ENCODE assay signal across 8 cellular contexts in genomic region chr1:151993084-151993733, GRCh38. TPM values are rescaled to one million over a fixed set of nuclear protein-coding genes. Genes with fewer than 3 reads are reported as not detected.
DNase-seq lines count a peak whose midpoint lies in the region; ATAC-seq and TF ChIP-seq lines count a peak whose summit lies in the region.

No MANE protein-coding gene starts in this region.

- H3K4me1 ChIP-seq in uterus = peaks cover 11 to 18% of the 10 kb centered on the region in 2 donors

- TF ChIP-seq CTCF in 22Rv1 (IDR thresholded peaks at IDR 0.05) = no peak
- no peak for TF ChIP-seq CTCF in uterus (IDR thresholded peaks at IDR 0.05)

- no peaks in the 10 kb centered on the region for H3K27me3 ChIP-seq in uterus

- peak overlapping the region; percentile 65 to 86 for H3K4me3 ChIP-seq in uterus

- H3K36me3 ChIP-seq in uterus = no peaks in the 10 kb centered on the region

- DNase-seq in HK-2 (ENCODE audit: unreplicated experiment) (peak; percentile 56), myocyte (ENCODE audit: low read depth) (peak; percentile 58), uterus (peak; percentile 28 to 29), mucosa of gallbladder (ENCODE audit: low spot score) (no peak)
- DNase-seq in activated CD4-positive, CD25-positive, alpha-beta regulatory T cell treated with anti-CD3 and anti-CD28 coated beads, Interleukin-2, amount 50 U/mL, for 72 hours = peak; percentile 42
- DNase-seq in effector CD8-positive, alpha-beta T cell (lab: John Stamatoyannopoulos, UW) = peak; percentile 8

- intact Hi-C loops in uterus (cut with DNase I; ENCODE audit: low total_unique reads) = no loop called here

- H3K9me3 ChIP-seq in uterus = no peaks in the 10 kb centered on the region

- ATAC-seq in HG03135 (IDR thresholded peaks at IDR 0.05; ENCODE audit: unreplicated experiment) = no peak

- no peak for TF ChIP-seq POLR2A in uterus (IDR thresholded peaks at IDR 0.05)

- H3K27ac ChIP-seq in 22Rv1 (peak overlapping the region; percentile 87), uterus (peak overlapping the region; percentile 87 to 90)

RNA-seq across cellular contexts. Expression of gene S100A10, which starts 0.5 kb away (rescaled TPM):
- 31.6 and 36.0 TPM in 2 replicates for total RNA-seq in myocyte
- polyA plus RNA-seq in myocyte (2012) = 328 TPM
- 100 to 1,000 TPM in 1 of 4 donors, 10 to 100 TPM in 3; 21.8 to 189 (median 34.6) TPM for total RNA-seq in uterus
- 212 TPM for total RNA-seq in mucosa of gallbladder

RNA-seq across cellular contexts. Expression of gene S100A11, which starts 43.6 kb away (rescaled TPM):
- total RNA-seq in myocyte (227 and 251 TPM in 2 replicates), uterus (100 to 1,000 TPM in 3 of 4 donors, 10 to 100 TPM in 1; 14.9 to 321 (median 146) TPM), mucosa of gallbladder (308 TPM)
- 1,391 TPM for polyA plus RNA-seq in myocyte (2012)
